Comparison of ENCODE assay signal across 1 cellular context in the genomic region with DNA sequence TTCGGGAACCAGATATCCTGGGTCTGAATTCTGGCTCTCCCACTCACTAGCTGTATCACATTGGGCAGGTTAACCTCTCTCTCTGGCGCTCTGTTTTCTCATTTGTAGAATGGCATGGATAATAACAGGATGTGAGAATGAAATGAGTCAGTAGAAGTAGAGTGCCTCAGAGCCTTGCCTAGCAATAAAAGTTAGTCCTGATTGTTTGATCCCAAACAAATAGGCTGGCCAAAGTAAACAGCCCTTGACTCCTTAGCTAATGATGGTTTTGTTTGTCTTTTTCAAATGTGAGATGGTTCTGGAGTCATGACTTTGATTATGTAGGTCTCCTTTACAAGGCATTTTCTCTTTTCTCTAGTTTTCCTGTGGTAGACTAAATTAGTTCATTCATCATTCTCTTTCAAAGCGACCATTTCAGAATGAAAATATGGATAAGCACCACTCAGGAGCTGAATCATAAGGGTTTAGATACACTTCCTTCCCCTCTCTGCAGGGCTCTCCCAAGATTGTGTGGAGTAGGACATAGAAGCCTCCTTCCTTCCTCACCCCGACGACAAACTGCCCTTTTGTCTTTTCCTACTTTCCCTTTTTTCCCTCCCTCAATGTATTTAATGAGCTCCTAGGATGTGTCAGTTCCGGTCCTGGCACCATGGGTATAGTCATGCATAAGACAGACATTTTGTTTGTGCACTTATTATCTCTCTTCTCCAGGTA.
TF ChIP-seq lines count a peak whose summit lies in the region.

No MANE protein-coding gene starts in this region.

TF ChIP-seq in HEK293, 187 proteins besides CTCF, POLR2A, EP300 and RAD21 (continued from another document):
- TF ChIP-seq, protein P1, sequence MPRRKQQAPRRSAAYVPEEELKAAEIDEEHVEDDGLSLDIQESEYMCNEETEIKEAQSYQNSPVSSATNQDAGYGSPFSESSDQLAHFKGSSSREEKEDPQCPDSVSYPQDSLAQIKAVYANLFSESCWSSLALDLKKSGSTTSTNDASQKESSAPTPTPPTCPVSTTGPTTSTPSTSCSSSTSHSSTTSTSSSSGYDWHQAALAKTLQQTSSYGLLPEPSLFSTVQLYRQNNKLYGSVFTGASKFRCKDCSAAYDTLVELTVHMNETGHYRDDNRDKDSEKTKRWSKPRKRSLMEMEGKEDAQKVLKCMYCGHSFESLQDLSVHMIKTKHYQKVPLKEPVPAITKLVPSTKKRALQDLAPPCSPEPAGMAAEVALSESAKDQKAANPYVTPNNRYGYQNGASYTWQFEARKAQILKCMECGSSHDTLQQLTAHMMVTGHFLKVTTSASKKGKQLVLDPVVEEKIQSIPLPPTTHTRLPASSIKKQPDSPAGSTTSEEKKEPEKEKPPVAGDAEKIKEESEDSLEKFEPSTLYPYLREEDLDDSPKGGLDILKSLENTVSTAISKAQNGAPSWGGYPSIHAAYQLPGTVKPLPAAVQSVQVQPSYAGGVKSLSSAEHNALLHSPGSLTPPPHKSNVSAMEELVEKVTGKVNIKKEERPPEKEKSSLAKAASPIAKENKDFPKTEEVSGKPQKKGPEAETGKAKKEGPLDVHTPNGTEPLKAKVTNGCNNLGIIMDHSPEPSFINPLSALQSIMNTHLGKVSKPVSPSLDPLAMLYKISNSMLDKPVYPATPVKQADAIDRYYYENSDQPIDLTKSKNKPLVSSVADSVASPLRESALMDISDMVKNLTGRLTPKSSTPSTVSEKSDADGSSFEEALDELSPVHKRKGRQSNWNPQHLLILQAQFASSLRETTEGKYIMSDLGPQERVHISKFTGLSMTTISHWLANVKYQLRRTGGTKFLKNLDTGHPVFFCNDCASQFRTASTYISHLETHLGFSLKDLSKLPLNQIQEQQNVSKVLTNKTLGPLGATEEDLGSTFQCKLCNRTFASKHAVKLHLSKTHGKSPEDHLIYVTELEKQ (tag by site-specific recombination; IDR thresholded peaks at IDR 0.05; ENCODE audit: borderline replicate concordance) = peak; percentile 62; the same call in 1 of the 2 replicates
- TF ChIP-seq ZFP69B (tag by site-specific recombination; IDR thresholded peaks at IDR 0.05) (no peak), PRDM6 (tag by site-specific recombination; IDR thresholded peaks at IDR 0.05) (peak; percentile 86), ZNF843 (tag by site-specific recombination; IDR thresholded peaks at IDR 0.05) (peak; percentile 70), ZNF600 (tag by site-specific recombination; IDR thresholded peaks at IDR 0.05) (peak; percentile 82), FEZF1 (tag by site-specific recombination; IDR thresholded peaks at IDR 0.05) (peak; percentile 46; the same call in 1 of the 2 replicates), INSM2 (tag by site-specific recombination; IDR thresholded peaks at IDR 0.05) (peak; percentile 81), ZNF302 (tag by site-specific recombination; IDR thresholded peaks at IDR 0.05; ENCODE audit: low read depth) (no peak), ZNF610 (tag by site-specific recombination; IDR thresholded peaks at IDR 0.05; ENCODE audit: borderline replicate concordance) (no peak), ZNF157 (tag by site-specific recombination; IDR thresholded peaks at IDR 0.05) (no peak), ZNF155 (tag by site-specific recombination; IDR thresholded peaks at IDR 0.05) (no peak), TRIM28 (IDR thresholded peaks at IDR 0.05; ENCODE audit: borderline replicate concordance, low read length) (no peak), ZNF133 (tag by site-specific recombination; IDR thresholded peaks at IDR 0.05) (no peak), ZBTB8A (tag by site-specific recombination; IDR thresholded peaks at IDR 0.05) (no peak), ZNF629 (tag by site-specific recombination; IDR thresholded peaks at IDR 0.05) (peak; percentile 67), ZXDB (tag by site-specific recombination; IDR thresholded peaks at IDR 0.05) (0 out of 2 replicates have a peak, but pooled peaks have one; percentile 15), ZBTB21 (tag by site-specific recombination; IDR thresholded peaks at IDR 0.05) (no peak)
- TF ChIP-seq, protein P2, sequence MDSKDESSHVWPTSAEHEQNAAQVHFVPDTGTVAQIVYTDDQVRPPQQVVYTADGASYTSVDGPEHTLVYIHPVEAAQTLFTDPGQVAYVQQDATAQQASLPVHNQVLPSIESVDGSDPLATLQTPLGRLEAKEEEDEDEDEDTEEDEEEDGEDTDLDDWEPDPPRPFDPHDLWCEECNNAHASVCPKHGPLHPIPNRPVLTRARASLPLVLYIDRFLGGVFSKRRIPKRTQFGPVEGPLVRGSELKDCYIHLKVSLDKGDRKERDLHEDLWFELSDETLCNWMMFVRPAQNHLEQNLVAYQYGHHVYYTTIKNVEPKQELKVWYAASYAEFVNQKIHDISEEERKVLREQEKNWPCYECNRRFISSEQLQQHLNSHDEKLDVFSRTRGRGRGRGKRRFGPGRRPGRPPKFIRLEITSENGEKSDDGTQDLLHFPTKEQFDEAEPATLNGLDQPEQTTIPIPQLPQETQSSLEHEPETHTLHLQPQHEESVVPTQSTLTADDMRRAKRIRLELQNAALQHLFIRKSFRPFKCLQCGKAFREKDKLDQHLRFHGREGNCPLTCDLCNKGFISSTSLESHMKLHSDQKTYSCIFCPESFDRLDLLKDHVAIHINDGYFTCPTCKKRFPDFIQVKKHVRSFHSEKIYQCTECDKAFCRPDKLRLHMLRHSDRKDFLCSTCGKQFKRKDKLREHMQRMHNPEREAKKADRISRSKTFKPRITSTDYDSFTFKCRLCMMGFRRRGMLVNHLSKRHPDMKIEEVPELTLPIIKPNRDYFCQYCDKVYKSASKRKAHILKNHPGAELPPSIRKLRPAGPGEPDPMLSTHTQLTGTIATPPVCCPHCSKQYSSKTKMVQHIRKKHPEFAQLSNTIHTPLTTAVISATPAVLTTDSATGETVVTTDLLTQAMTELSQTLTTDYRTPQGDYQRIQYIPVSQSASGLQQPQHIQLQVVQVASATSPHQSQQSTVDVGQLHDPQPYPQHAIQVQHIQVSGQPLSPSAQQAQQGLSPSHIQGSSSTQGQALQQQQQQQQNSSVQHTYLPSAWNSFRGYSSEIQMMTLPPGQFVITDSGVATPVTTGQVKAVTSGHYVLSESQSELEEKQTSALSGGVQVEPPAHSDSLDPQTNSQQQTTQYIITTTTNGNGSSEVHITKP (tag by site-specific recombination; IDR thresholded peaks at IDR 0.05) = peak; percentile 39; the same call in 1 of the 2 replicates
- TF ChIP-seq, protein P3, sequence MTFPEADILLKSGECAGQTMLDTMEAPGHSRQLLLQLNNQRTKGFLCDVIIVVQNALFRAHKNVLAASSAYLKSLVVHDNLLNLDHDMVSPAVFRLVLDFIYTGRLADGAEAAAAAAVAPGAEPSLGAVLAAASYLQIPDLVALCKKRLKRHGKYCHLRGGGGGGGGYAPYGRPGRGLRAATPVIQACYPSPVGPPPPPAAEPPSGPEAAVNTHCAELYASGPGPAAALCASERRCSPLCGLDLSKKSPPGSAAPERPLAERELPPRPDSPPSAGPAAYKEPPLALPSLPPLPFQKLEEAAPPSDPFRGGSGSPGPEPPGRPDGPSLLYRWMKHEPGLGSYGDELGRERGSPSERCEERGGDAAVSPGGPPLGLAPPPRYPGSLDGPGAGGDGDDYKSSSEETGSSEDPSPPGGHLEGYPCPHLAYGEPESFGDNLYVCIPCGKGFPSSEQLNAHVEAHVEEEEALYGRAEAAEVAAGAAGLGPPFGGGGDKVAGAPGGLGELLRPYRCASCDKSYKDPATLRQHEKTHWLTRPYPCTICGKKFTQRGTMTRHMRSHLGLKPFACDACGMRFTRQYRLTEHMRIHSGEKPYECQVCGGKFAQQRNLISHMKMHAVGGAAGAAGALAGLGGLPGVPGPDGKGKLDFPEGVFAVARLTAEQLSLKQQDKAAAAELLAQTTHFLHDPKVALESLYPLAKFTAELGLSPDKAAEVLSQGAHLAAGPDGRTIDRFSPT (tag by site-specific recombination; IDR thresholded peaks at IDR 0.05) = no peak
